ENCODE assay signal across 8 cellular contexts in genomic region chr5:126599971-126600630, GRCh38. TPM values are rescaled to one million over a fixed set of nuclear protein-coding genes. Genes with fewer than 3 reads are reported as not detected.
DNase-seq lines count a peak whose midpoint lies in the region; ATAC-seq, FAIRE-seq and TF ChIP-seq lines count a peak whose summit lies in the region.
"Not testable (repeated sequence)": the region's sequence is repeated elsewhere in the genome, so short reads cannot be mapped to it uniquely, and the experiment has no call there.

No MANE protein-coding gene starts in this region.

- in situ Hi-C loops in K562 (cut with MboI) = not testable (repeated sequence)

- peak overlapping the region; percentile 100 for H2AFZ ChIP-seq in K562 (ENCODE audit: low read depth, low read length)

- H3K9ac ChIP-seq in K562 (ENCODE audit: insufficient read depth in 1 of 2, low read depth in 2 of 2, low read length in 2 of 2) = peak overlapping the region in 1 of 2 experiments; percentile 87; a peak in 1 of 4 replicates

- not testable (repeated sequence) for ATAC-seq in K562
- ATAC-seq in right lobe of liver = peak in 1 of 4 donors; percentile 61

- not testable (repeated sequence) for H3K9me1 ChIP-seq in K562 (ENCODE audit: control insufficient read depth, insufficient read depth, low read length)

- H3K4me2 ChIP-seq in K562 (ENCODE audit: insufficient read depth, low read length) = peak overlapping the region; percentile 95

- not testable (repeated sequence) for TF ChIP-seq POLR2A in K562 (conservative IDR thresholded peaks at IDR 0.05); right lobe of liver (IDR thresholded peaks at IDR 0.05); ovary (IDR thresholded peaks at IDR 0.05); thyroid gland (IDR thresholded peaks at IDR 0.05)

- H3K9me3 ChIP-seq in Caco-2; WERI-Rb-1 (ENCODE audit: severe bottlenecking); K562 (replicated peaks; ENCODE audit: control insufficient read depth, insufficient read depth, low read depth, low read length); right lobe of liver; ovary; thyroid gland: not testable (repeated sequence)

- not testable (repeated sequence) for TF ChIP-seq CTCF in Caco-2 (IDR thresholded peaks at IDR 0.05; ENCODE audit: insufficient read depth in 1 of 2, low read depth in 1 of 2, low read length in 1 of 2, severe bottlenecking in 1 of 2, unreplicated experiment in 1 of 2); WERI-Rb-1 (IDR thresholded peaks at IDR 0.05; ENCODE audit: low read depth, low read length); K562 (IDR thresholded peaks at IDR 0.05 in 2 of 3, conservative IDR thresholded peaks at IDR 0.05 in 1 of 3; ENCODE audit: insufficient read depth in 2 of 3, low read depth in 1 of 3, low read length in 3 of 3); fibroblast of mammary gland (conservative IDR thresholded peaks at IDR 0.05; ENCODE audit: control insufficient read depth, insufficient read depth, low read depth, low read length); right lobe of liver (IDR thresholded peaks at IDR 0.05); ovary (IDR thresholded peaks at IDR 0.05); thyroid gland (IDR thresholded peaks at IDR 0.05)

- H3K27me3 ChIP-seq in Caco-2 (replicated peaks; ENCODE audit: control insufficient read depth, insufficient read depth, low read length); WERI-Rb-1 (ENCODE audit: insufficient read depth, low read depth, severe bottlenecking); K562 (ENCODE audit: control insufficient read depth in 2 of 2, insufficient read depth in 2 of 2, low read length in 2 of 2); right lobe of liver; ovary; thyroid gland: not testable (repeated sequence)

- H3K4me3 ChIP-seq in Caco-2 (ENCODE audit: low read depth, low read length) = peak overlapping the region; percentile 100
- H3K4me3 ChIP-seq in WERI-Rb-1 (ENCODE audit: low read depth, low read length) = peak overlapping the region; percentile 83
- H3K4me3 ChIP-seq in K562 = peak overlapping the region; percentile 100
- H3K4me3 ChIP-seq in fibroblast of mammary gland (ENCODE audit: control insufficient read depth, low read depth, low read length) = peak overlapping the region; percentile 20
- H3K4me3 ChIP-seq in right lobe of liver = peak overlapping the region; percentile 96 to 100 (median 100)
- peak overlapping the region; percentile 91 for H3K4me3 ChIP-seq in ovary
- peak overlapping the region in 1 of 3 donors; percentile 99 for H3K4me3 ChIP-seq in thyroid gland (replicated peaks in 1 of 3)

- not testable (repeated sequence) for H3K36me3 ChIP-seq in Caco-2 (ENCODE audit: control insufficient read depth, insufficient read depth, low read length); ovary
- H3K36me3 ChIP-seq in WERI-Rb-1 = peaks cover 17% of the 10 kb centered on the region
- H3K36me3 ChIP-seq in K562 (ENCODE audit: control insufficient read depth, insufficient read depth, low read length) = peaks cover 24% of the 10 kb centered on the region
- peaks cover 0 to 22% (median 0%) of the 10 kb centered on the region in 4 donors for H3K36me3 ChIP-seq in right lobe of liver
- H3K36me3 ChIP-seq in thyroid gland = peaks cover 7 to 12% of the 10 kb centered on the region in 2 donors

- H3K27ac ChIP-seq in WERI-Rb-1 (peak overlapping the region; percentile 78), K562 (ENCODE audit: extremely low read depth, low read depth, low read length) (peak overlapping the region; percentile 87; the same call in 2 of the 3 replicates), right lobe of liver (peak overlapping the region in 2 of 3 donors; percentile 77 to 87), ovary (peak overlapping the region in 1 of 2 donors; percentile 67), thyroid gland (peak overlapping the region in 2 of 3 donors; percentile 71 to 90)

- peaks cover 23% of the 10 kb centered on the region for H3K4me1 Mint-ChIP-seq in Caco-2 (ENCODE audit: low read depth, unreplicated experiment)

- H3K27me3 Mint-ChIP-seq in Caco-2 (ENCODE audit: insufficient read depth, unreplicated experiment) = not testable (repeated sequence)

- not testable (repeated sequence) for TF ChIP-seq EP300 in K562 (IDR thresholded peaks at IDR 0.05; ENCODE audit: low read length); ovary (IDR thresholded peaks at IDR 0.05)

- intact Hi-C loops in Caco-2 (cut with micrococcal nuclease; ENCODE audit: unreplicated experiment) = loop anchor here (1.0 kb wide), 2 partner anchors 49 to 177 kb away; partner anchors contain the start of gene LMNB1
- intact Hi-C loops in K562 (cut with micrococcal nuclease) = not testable (repeated sequence)
- intact Hi-C loops in right lobe of liver (cut with DNase I) = loop anchor here in 1 of 2 donors (10.0 kb wide), 1 partner anchor 55 kb away; no protein-coding TSS in a partner anchor
- intact Hi-C loops in ovary (cut with DNase I) = loop anchor here (5.0 to 10.0 kb wide), 4 partner anchors 55 to 263 kb away; no protein-coding TSS in a partner anchor
- intact Hi-C loops in thyroid gland (cut with DNase I) = loop anchor here (5.0 kb wide), 2 partner anchors 248 to 263 kb away; no protein-coding TSS in a partner anchor

- BruUV-seq in Caco-2 (replicated peaks; lab: Mats Ljungman, UMichigan) = TSS peak; percentile 83
- not testable (repeated sequence) for BruUV-seq in K562 (replicated peaks; lab: Mats Ljungman, UMichigan)

- peaks cover 38% of the 10 kb centered on the region for H3K79me2 ChIP-seq in K562 (ENCODE audit: control insufficient read depth, insufficient read depth, low read length)

- not testable (repeated sequence) for H3K9me3 Mint-ChIP-seq in Caco-2 (ENCODE audit: unreplicated experiment)

- peak overlapping the region; percentile 72 for H3K4me3 Mint-ChIP-seq in Caco-2 (ENCODE audit: unreplicated experiment)

- H3K36me3 Mint-ChIP-seq in Caco-2 (ENCODE audit: insufficient read depth, unreplicated experiment) = peaks cover 46% of the 10 kb centered on the region

- FAIRE-seq in K562 (lab: Jason Lieb, UNC) = not testable (repeated sequence)

- TF ChIP-seq RAD21 in K562 (CRISPR knock-in tag; conservative IDR thresholded peaks at IDR 0.05 in 1 of 2, IDR thresholded peaks at IDR 0.05 in 1 of 2) = not testable (repeated sequence)

- 69% methylated on average over 14 of the region's 15 CpGs for WGBS in K562 (ENCODE audit: insufficient coverage, low coverage, missing lambda C conversion rate)
- 48% methylated on average over 13 of the region's 15 CpGs for WGBS in right lobe of liver (ENCODE audit: insufficient coverage, low coverage, low lambda C conversion rate, missing lambda C conversion rate)
- WGBS in ovary, 3 donors = 60 to 66% (median 64%) methylated on average over 15 of the region's 15 CpGs
- 57 to 58% methylated on average over 15 of the region's 15 CpGs for WGBS in thyroid gland, 2 donors

- H3K4me1 ChIP-seq in Caco-2 = not testable (repeated sequence)
- H3K4me1 ChIP-seq in K562 (replicated peaks in 1 of 2; ENCODE audit: control insufficient read depth in 2 of 2, insufficient read depth in 2 of 2, low read length in 2 of 2) (peaks cover 5 to 25% of the 10 kb centered on the region in 2 experiments; a peak in 3 of 5 replicates), right lobe of liver (peaks cover 0 to 23% (median 6%) of the 10 kb centered on the region in 4 donors), ovary (ENCODE audit: insufficient read depth) (peaks cover 13% of the 10 kb centered on the region), thyroid gland (peaks cover 10 to 13% of the 10 kb centered on the region in 2 donors)

- peak overlapping the region; percentile 64 for H3K27ac Mint-ChIP-seq in Caco-2 (ENCODE audit: unreplicated experiment)

- POLR2A ChIA-PET in Caco-2 (lab: Charles Lee) = interaction anchor here (0.7 kb wide), 1 partner anchor 19 kb away, joined by 3 read pairs; no protein-coding TSS in a partner anchor
- POLR2A ChIA-PET in K562 (lab: Yijun Ruan, JAX) = interaction anchor here (1.0 kb wide), 1 partner anchor 28 kb away, joined by 3 read pairs; no protein-coding TSS in a partner anchor

- DNase-seq in Caco-2 = peak; percentile 64 to 73
- DNase-seq in LoVo (ENCODE audit: low spot score) = peak; percentile 66
- not testable (repeated sequence) for DNase-seq in WERI-Rb-1; fibroblast of mammary gland (ENCODE audit: low read depth); right lobe of liver; ovary; thyroid gland
- DNase-seq in K562 (ENCODE audit: extremely low read depth in 1 of 4, low spot score in 3 of 4) = peak in 1 of 4 experiments; percentile 14

- not testable (repeated sequence) for H4K20me1 ChIP-seq in K562 (replicated peaks; ENCODE audit: control insufficient read depth, insufficient read depth, low read length)

- CTCF ChIA-PET in Caco-2 (lab: Charles Lee) = interaction anchor here (0.6 to 1.7 kb wide), 4 partner anchors 54 to 230 kb away, joined by 3 to 6 read pairs (median 3); partner anchors contain the start of gene LMNB1
- CTCF ChIA-PET in K562 (lab: Yijun Ruan, JAX; ENCODE audit: low intra/inter-chr PET ratio) = interaction anchor here (0.6 to 2.1 kb wide), 3 partner anchors 181 to 261 kb away, joined by 3 to 21 read pairs (median 3); no protein-coding TSS in a partner anchor

RNA-seq across cellular contexts. Expression of gene PHAX, which starts 0.6 kb away (rescaled TPM):
- total RNA-seq in Caco-2 (2022) (38.7 and 41.3 TPM in 2 replicates), K562 (2014; rRNA removed) (20.2 and 24.9 TPM in 2 replicates), K562 (2014; rRNA removed; fragmentation: Illumina TruSeq; extraction: Trizol) (46.8 and 55.3 TPM in 2 replicates), K562 (2015; rRNA removed; fragmentation: Illumina TruSeq; extraction: Trizol) (46.9 and 47.5 TPM in 2 replicates), K562 (2021) (25.8 and 26.1 TPM in 2 replicates), right lobe of liver (10 to 100 TPM; 11.0 to 24.6 (median 19.4) TPM), ovary (10 to 100 TPM; 25.8 to 37.1 (median 33.5) TPM), thyroid gland (10 to 100 TPM; 35.2 to 42.9 (median 40.0) TPM)
- 37.3 and 64.3 TPM in 2 replicates for total RNA-seq in K562 (2011; cell fraction: chromatin; rRNA removed; ENCODE audit: low replicate concordance)
- total RNA-seq in K562 (2011; cell fraction: nucleolus; rRNA removed) = 28.2 and 28.4 TPM in 2 replicates
- total RNA-seq in K562 (2011; cell fraction: nucleoplasm; rRNA removed) = 17.1 and 29.6 TPM in 2 replicates
- polyA plus RNA-seq in K562 (2011; rRNA removed) (20.1 and 33.4 TPM in 2 replicates), K562 (2014; fragmentation: Illumina TruSeq; extraction: Trizol) (37.7 and 43.5 TPM in 2 replicates), K562 (2014; fragmentation: Nextera tagmentation; extraction: Ambion mirVana) (10 to 100 TPM; 56.1 to 59.8 TPM), K562 (2014; rRNA removed) (27.7 and 35.1 TPM in 2 replicates), ovary (10 to 100 TPM; 24.1 to 63.7 TPM)
- 18.0 and 26.0 TPM in 2 replicates for polyA plus RNA-seq in K562 (2011; cell fraction: cytosol; rRNA removed)
- 5.1 and 5.3 TPM in 2 replicates for polyA plus RNA-seq in K562 (2011; cell fraction: nucleus; rRNA removed)
- 18.9 and 32.2 TPM in 2 replicates for polyA plus RNA-seq in K562 (2012)
- polyA minus RNA-seq in K562 (2011; rRNA and poly(A)+ RNA removed) = 58.4 and 72.4 TPM in 2 replicates
- polyA minus RNA-seq in K562 (2011; cell fraction: cytosol; rRNA and poly(A)+ RNA removed) = 7.6 and 18.0 TPM in 2 replicates
- 10.2 and 20.2 TPM in 2 replicates for polyA minus RNA-seq in K562 (2011; cell fraction: nucleus; rRNA and poly(A)+ RNA removed)

RNA-seq across cellular contexts. Expression of gene ALDH7A1, which starts 5.1 kb away (rescaled TPM):
- total RNA-seq in Caco-2 (2022) (192 and 204 TPM in 2 replicates), K562 (2014; rRNA removed) (not detected in 2 replicates), K562 (2014; rRNA removed; fragmentation: Illumina TruSeq; extraction: Trizol) (not detected in 2 replicates), K562 (2015; rRNA removed; fragmentation: Illumina TruSeq; extraction: Trizol) (not detected in 2 replicates), K562 (2021) (0.38 and 0.49 TPM in 2 replicates), right lobe of liver (100 to 1,000 TPM in 2 of 6 experiments, 10 to 100 TPM in 4; 23.0 to 142 (median 96.7) TPM), ovary (100 to 1,000 TPM in 3 of 7 donors, 10 to 100 TPM in 4; 28.3 to 133 (median 99.2) TPM), thyroid gland (10 to 100 TPM; 25.3 to 57.3 (median 41.5) TPM)
- total RNA-seq in K562 (2011; cell fraction: chromatin; rRNA removed; ENCODE audit: low replicate concordance) = not detected in 2 replicates
- total RNA-seq in K562 (2011; cell fraction: nucleolus; rRNA removed) = not detected in 2 replicates
- 0.15 TPM in 1 of 2 replicates, not detected in the other for total RNA-seq in K562 (2011; cell fraction: nucleoplasm; rRNA removed)
- polyA plus RNA-seq in K562 (2011; rRNA removed) (0.04 TPM in 1 of 2 replicates, not detected in the other), K562 (2014; fragmentation: Illumina TruSeq; extraction: Trizol) (not detected in 2 replicates), K562 (2014; fragmentation: Nextera tagmentation; extraction: Ambion mirVana) (not detected), K562 (2014; rRNA removed) (not detected in 2 replicates), ovary (100 to 1,000 TPM in 1 of 2 donors, 10 to 100 TPM in 1; 93.6 to 161 TPM)
- not detected in 2 replicates for polyA plus RNA-seq in K562 (2011; cell fraction: cytosol; rRNA removed)
- not detected in 2 replicates for polyA plus RNA-seq in K562 (2011; cell fraction: nucleus; rRNA removed)
- polyA plus RNA-seq in K562 (2012) = 0.16 TPM in 1 of 2 replicates, not detected in the other
- polyA minus RNA-seq in K562 (2011; rRNA and poly(A)+ RNA removed) = not detected in 2 replicates
- polyA minus RNA-seq in K562 (2011; cell fraction: cytosol; rRNA and poly(A)+ RNA removed) = not detected in 2 replicates
- 0.67 TPM in 1 of 2 replicates, not detected in the other for polyA minus RNA-seq in K562 (2011; cell fraction: nucleus; rRNA and poly(A)+ RNA removed)

Comparison
In these comparisons a context has a peak if more than half of its experiments do, and no peak if none do; other contexts are left out.
1. RNA of gene ALDH7A1, which starts 5.1 kb away (total RNA-seq): 192 to 204 TPM in Caco-2, 28.3 to 133 TPM in ovary, 23.0 to 142 TPM in right lobe of liver and 25.3 to 57.3 TPM in thyroid gland; 0.15 to 0.49 TPM in K562; every median in the first group is over 10 times any median in the second.